ENCODE assay signal across 12 cellular contexts in the genomic region with DNA sequence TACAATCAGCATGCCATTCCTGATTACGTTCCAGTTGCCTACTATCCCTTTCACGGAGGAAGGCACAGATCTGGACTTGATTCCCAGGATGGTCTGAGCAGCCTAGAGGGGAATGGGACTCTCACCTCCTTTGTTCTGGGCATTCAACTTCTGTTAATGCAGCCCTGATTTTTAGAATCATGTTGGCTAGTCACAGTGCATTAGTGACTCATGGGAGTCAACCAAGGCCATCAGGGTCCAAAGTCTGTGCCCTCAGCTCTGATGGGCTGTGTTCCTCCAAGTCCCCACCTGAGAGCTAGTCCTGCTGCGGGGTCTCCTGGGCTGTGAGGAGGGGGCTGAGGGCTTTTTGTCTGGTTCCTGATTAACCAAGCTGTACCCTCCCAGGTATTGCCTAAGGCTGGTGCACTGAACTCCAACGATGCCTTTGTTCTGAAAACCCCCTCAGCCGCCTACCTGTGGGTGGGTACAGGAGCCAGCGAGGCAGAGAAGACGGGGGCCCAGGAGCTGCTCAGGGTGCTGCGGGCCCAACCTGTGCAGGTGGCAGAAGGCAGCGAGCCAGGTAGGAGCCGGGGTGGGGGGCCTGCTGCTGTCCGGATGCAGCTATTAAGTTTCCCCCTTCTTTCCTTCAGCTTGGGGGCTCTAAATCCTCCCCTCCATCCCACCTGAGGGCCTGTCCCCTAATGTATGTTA. TPM values are rescaled to one million over a fixed set of nuclear protein-coding genes. Genes with fewer than 3 reads are reported as not detected.
DNase-seq lines count a peak whose midpoint lies in the region; ATAC-seq and TF ChIP-seq lines count a peak whose summit lies in the region.
"Had no signal": no experiment of that assay in that cellular context is flagged by ENCODE, and none has a peak within 500 bp of the region (broad histone marks: within the 10 kb centered on the region; RNA-seq: fewer than 3 reads in every experiment).

No MANE protein-coding gene starts in this region.

- POLR2A ChIA-PET in SK-N-SH (lab: Yijun Ruan, JAX), result no interaction called here

- no peak overlapping the region for H3K4me2 ChIP-seq in SK-N-SH

- H3F3A ChIP-seq in SK-N-SH (replicated peaks; ENCODE audit: insufficient read depth), result peaks cover 3% of the 10 kb centered on the region

- H3K9me2 ChIP-seq in SK-N-SH, result no peaks in the 10 kb centered on the region

- 100% methylated on average over 5 of the region's 11 CpGs for WGBS in SK-N-SH (ENCODE audit: low lambda C conversion rate)
- 90% methylated on average over 11 of the region's 11 CpGs for WGBS in urinary bladder

- no peak for TF ChIP-seq CTCF in SK-N-SH (IDR thresholded peaks at IDR 0.05)

- no peak for TF ChIP-seq RAD21 in SK-N-SH (IDR thresholded peaks at IDR 0.05; ENCODE audit: low read length)

- H3K4me3 ChIP-seq in SK-N-SH (ENCODE audit: low read depth in 2 of 2, low read length in 1 of 2), result no peak overlapping the region
- no peak overlapping the region for H3K4me3 ChIP-seq in rectal smooth muscle tissue (ENCODE audit: low read length)
- H3K4me3 ChIP-seq in urinary bladder (ENCODE audit: low read depth, low read length), result no peak overlapping the region
- H3K4me3 ChIP-seq: GM12878 had no signal

- DNase-seq in SK-N-SH (no peak), DMS 273 treated with DMSO at 0.1 percent for 48 hours (lab: John Stamatoyannopoulos, UW) (no peak), NCI-H446 treated with DMSO at 0.1 percent for 48 hours (lab: John Stamatoyannopoulos, UW) (no peak)
- DNase-seq: H9, NCI-H226 had no signal

- H3K79me2 ChIP-seq in SK-N-SH (ENCODE audit: insufficient read depth), result no peaks in the 10 kb centered on the region

- H3K9me3 ChIP-seq in SK-N-SH, result no peaks in the 10 kb centered on the region

- TF ChIP-seq EP300 in SK-N-SH (IDR thresholded peaks at IDR 0.05; ENCODE audit: borderline replicate concordance in 1 of 2, low read depth in 1 of 2, low read length in 1 of 2), result no peak

- H4K20me1 ChIP-seq in SK-N-SH (ENCODE audit: insufficient read depth), result no peaks in the 10 kb centered on the region

- H2AFZ ChIP-seq in SK-N-SH (ENCODE audit: low read depth), result no peak overlapping the region

- H3K36me3 ChIP-seq in SK-N-SH (replicated peaks in 1 of 2; ENCODE audit: control insufficient read depth in 1 of 2, insufficient read depth in 2 of 2, low read length in 1 of 2) (peaks cover 50 to 66% of the 10 kb centered on the region in 2 experiments), rectal smooth muscle tissue (ENCODE audit: control insufficient read depth, insufficient read depth, low read length) (peaks cover 74% of the 10 kb centered on the region), urinary bladder (ENCODE audit: insufficient read depth) (peaks cover 6% of the 10 kb centered on the region)

- no peak overlapping the region for H3K27ac ChIP-seq in SK-N-SH (ENCODE audit: low read depth in 2 of 2, low read length in 1 of 2)
- peak overlapping the region; percentile 89 for H3K27ac ChIP-seq in layer of hippocampus (ENCODE audit: low read depth, low read length)
- peak overlapping the region; percentile 98 for H3K27ac ChIP-seq in rectal smooth muscle tissue (ENCODE audit: low read depth, low read length)
- H3K27ac ChIP-seq in urinary bladder (ENCODE audit: low read depth), result peak overlapping the region; percentile 4
- H3K27ac ChIP-seq: 22Rv1 had no signal

- peaks cover 0 to 5% of the 10 kb centered on the region in 2 experiments; a peak in 2 of 4 replicates for H3K4me1 ChIP-seq in SK-N-SH (ENCODE audit: control insufficient read depth in 1 of 2, insufficient read depth in 2 of 2, low read depth in 1 of 2, low read length in 1 of 2)
- peaks cover 39% of the 10 kb centered on the region for H3K4me1 ChIP-seq in rectal smooth muscle tissue (ENCODE audit: control insufficient read depth, insufficient read depth, low read length)
- H3K4me1 ChIP-seq in urinary bladder (ENCODE audit: insufficient read depth), result no peaks in the 10 kb centered on the region

- CTCF ChIA-PET in SK-N-SH (lab: Yijun Ruan, JAX), result interaction anchor here (1.0 to 2.0 kb wide), 3 partner anchors 66 to 571 kb away, joined by 3 to 4 read pairs (median 3); no protein-coding TSS in a partner anchor

- no peak overlapping the region for H3K9ac ChIP-seq in SK-N-SH
- H3K9ac ChIP-seq in rectal smooth muscle tissue (ENCODE audit: low read length), result no peak overlapping the region

- no peaks in the 10 kb centered on the region for H3K27me3 ChIP-seq in SK-N-SH (ENCODE audit: insufficient read depth)
- H3K27me3 ChIP-seq in layer of hippocampus (ENCODE audit: control insufficient read depth, insufficient read depth, low read length), result no peaks in the 10 kb centered on the region
- H3K27me3 ChIP-seq in rectal smooth muscle tissue (ENCODE audit: control insufficient read depth, insufficient read depth, low read length), result no peaks in the 10 kb centered on the region

- ATAC-seq in SK-N-SH treated with all-trans-retinoic acid at 6 μM for 48 hours (no peak), GM19023 (IDR thresholded peaks at IDR 0.05; ENCODE audit: unreplicated experiment) (no peak)
- ATAC-seq: GM12878 had no signal

TF ChIP-seq in SK-N-SH treated with all-trans-retinoic acid at 6 μM for 48 hours, 23 proteins besides CTCF, POLR2A, EP300 and RAD21:
- TF ChIP-seq ZNF70 (CRISPR knock-in tag; IDR thresholded peaks at IDR 0.05) (peak; percentile 97), OSR1 (CRISPR knock-in tag; IDR thresholded peaks at IDR 0.05) (no peak)

TF ChIP-seq in SK-N-SH, 30 proteins besides CTCF, POLR2A, EP300 and RAD21:
- TF ChIP-seq, protein P1, sequence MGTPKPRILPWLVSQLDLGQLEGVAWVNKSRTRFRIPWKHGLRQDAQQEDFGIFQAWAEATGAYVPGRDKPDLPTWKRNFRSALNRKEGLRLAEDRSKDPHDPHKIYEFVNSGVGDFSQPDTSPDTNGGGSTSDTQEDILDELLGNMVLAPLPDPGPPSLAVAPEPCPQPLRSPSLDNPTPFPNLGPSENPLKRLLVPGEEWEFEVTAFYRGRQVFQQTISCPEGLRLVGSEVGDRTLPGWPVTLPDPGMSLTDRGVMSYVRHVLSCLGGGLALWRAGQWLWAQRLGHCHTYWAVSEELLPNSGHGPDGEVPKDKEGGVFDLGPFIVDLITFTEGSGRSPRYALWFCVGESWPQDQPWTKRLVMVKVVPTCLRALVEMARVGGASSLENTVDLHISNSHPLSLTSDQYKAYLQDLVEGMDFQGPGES (IDR thresholded peaks at IDR 0.05; ENCODE audit: low read depth, low read length), result no peak
- TF ChIP-seq, protein P2, sequence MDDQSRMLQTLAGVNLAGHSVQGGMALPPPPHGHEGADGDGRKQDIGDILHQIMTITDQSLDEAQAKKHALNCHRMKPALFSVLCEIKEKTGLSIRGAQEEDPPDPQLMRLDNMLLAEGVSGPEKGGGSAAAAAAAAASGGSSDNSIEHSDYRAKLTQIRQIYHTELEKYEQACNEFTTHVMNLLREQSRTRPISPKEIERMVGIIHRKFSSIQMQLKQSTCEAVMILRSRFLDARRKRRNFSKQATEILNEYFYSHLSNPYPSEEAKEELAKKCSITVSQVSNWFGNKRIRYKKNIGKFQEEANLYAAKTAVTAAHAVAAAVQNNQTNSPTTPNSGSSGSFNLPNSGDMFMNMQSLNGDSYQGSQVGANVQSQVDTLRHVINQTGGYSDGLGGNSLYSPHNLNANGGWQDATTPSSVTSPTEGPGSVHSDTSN (IDR thresholded peaks at IDR 0.05), result no peak
- TF ChIP-seq GATA2 (CRISPR knock-in tag; IDR thresholded peaks at IDR 0.05) (no peak), SMC3 (IDR thresholded peaks at IDR 0.05; ENCODE audit: low read depth, low read length) (no peak), POLR2AphosphoS5 (IDR thresholded peaks at IDR 0.05; ENCODE audit: low read depth, low read length) (no peak), MEF2A (IDR thresholded peaks at IDR 0.05; ENCODE audit: borderline replicate concordance, low read depth) (no peak), SIN3A (IDR thresholded peaks at IDR 0.05; ENCODE audit: borderline replicate concordance, low read depth, low read length) (no peak), TCF12 (IDR thresholded peaks at IDR 0.05) (no peak)
TF ChIP-seq in SK-N-SH: peak in this region for 0.

RNA-seq across cellular contexts. Expression of a gene that starts 43.0 kb away (rescaled TPM):
- polyA plus RNA-seq in SK-N-SH (2012; rRNA removed), result 40.5 and 49.7 TPM in 2 replicates
- 55.2 and 55.7 TPM in 2 replicates for polyA plus RNA-seq in SK-N-SH (2012; cell fraction: cytosol; rRNA removed)
- 11.9 and 21.8 TPM in 2 replicates for polyA plus RNA-seq in SK-N-SH (2012; cell fraction: nucleus; rRNA removed)
- total RNA-seq in urinary bladder, result 148 TPM
- polyA plus RNA-seq in urinary bladder, result 263 TPM

RNA-seq across cellular contexts. Expression of a gene that starts 59.1 kb away (rescaled TPM):
- polyA plus RNA-seq in SK-N-SH (2012; rRNA removed) (168 and 172 TPM in 2 replicates), urinary bladder (2,591 TPM)
- 82.7 and 123 TPM in 2 replicates for polyA plus RNA-seq in SK-N-SH (2012; cell fraction: cytosol; rRNA removed)
- 205 and 218 TPM in 2 replicates for polyA plus RNA-seq in SK-N-SH (2012; cell fraction: nucleus; rRNA removed)
- total RNA-seq in urinary bladder, result 405 TPM

Comparison
In these comparisons a context has a peak if more than half of its experiments do, and no peak if none do; other contexts are left out.
1. H3K27ac ChIP-seq: peak in layer of hippocampus (single experiment), rectal smooth muscle tissue (single experiment) and urinary bladder (single experiment); none in SK-N-SH (0 of 2).
2. RNA of a gene that starts 59.1 kb away (polyA plus RNA-seq): 2,591 TPM in urinary bladder (single experiment); 82.7 to 218 TPM in SK-N-SH; every median in the first group is over 10 times any median in the second.